In the genomic region with DNA sequence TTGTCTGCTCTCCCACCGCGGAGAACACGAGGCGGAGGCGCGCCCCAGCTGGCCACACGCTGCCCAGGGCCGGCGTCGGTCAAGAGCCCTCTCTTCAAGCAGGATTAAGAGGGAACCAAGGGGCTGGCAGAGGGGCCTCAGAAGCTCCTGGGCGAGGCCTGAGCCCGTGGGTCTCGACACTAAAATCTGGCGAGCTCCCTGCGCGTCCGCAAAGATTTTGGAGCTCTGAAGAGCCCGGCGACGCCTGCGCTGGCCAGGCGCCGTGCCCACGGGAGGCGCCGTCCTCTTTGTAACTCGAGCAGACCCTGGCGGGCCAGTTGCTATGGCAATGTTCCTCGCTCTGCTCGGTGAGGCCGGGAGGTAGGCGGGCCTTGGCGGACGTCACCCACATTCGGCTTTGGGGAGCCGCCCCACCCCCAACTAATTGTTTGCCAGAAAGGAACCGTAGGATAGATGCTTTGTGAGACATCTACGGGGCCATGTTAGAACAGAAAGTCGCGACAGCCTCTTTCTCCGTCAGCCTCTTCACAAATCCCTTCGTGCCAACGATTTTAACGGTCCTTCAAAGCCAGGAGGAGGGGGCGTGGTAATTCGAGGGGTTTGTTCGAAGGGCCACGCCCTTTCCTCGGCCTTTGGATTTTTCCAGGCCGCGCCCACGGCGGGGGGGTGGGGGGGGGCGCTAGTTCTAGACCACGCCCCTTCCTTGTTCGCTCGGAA, we compare ENCODE assay signal across 8 cellular contexts. TPM values are rescaled to one million over a fixed set of nuclear protein-coding genes. Genes with fewer than 3 reads are reported as not detected.
DNase-seq lines count a peak whose midpoint lies in the region; ATAC-seq and TF ChIP-seq lines count a peak whose summit lies in the region.

No MANE protein-coding gene starts in this region.

- H3K27me3 Mint-ChIP-seq in type B pancreatic cell: no peaks in the 10 kb centered on the region

- peak; percentile 55 for ATAC-seq in HG02623 (IDR thresholded peaks at IDR 0.05; ENCODE audit: unreplicated experiment)

- peaks cover 25% of the 10 kb centered on the region for H3K4me1 Mint-ChIP-seq in type B pancreatic cell (ENCODE audit: unreplicated experiment)

- H3K4me3 ChIP-seq in GM12864 (ENCODE audit: low read depth, low read length) (peak overlapping the region; percentile 89), adipocyte (ENCODE audit: low read length) (peak overlapping the region; percentile 90)

- peak overlapping the region; percentile 92 for H3K9ac ChIP-seq in adipocyte (ENCODE audit: low read length)

- no peaks in the 10 kb centered on the region for H3K9me3 Mint-ChIP-seq in type B pancreatic cell

- H3K4me1 ChIP-seq in adipocyte (ENCODE audit: control insufficient read depth, insufficient read depth, low read length): peaks cover 34% of the 10 kb centered on the region

- DNase-seq in GM12864 (ENCODE audit: low read depth) (peak; percentile 65), NCI-H1092 treated with DMSO at 0.1 percent for 48 hours (lab: John Stamatoyannopoulos, UW) (peak; percentile 96), SW 1271 (lab: John Stamatoyannopoulos, UW) (peak; percentile 96 to 98), adipocyte (ENCODE audit: low read depth) (peak; percentile 99), cardiac septum (ENCODE audit: low spot score) (peak; percentile 96), pons (ENCODE audit: low spot score) (peak; percentile 95), type B pancreatic cell (ENCODE audit: extremely low spot score, unreplicated experiment) (peak; percentile 91)

- peak overlapping the region; percentile 99 for H3K27ac Mint-ChIP-seq in type B pancreatic cell

- TF ChIP-seq CTCF in GM12864 (IDR thresholded peaks at IDR 0.05; ENCODE audit: low read depth, low read length, missing control alignments) (no peak), type B pancreatic cell (conservative IDR thresholded peaks at IDR 0.05) (no peak)

- intact Hi-C loops in cardiac septum (cut with DNase I): loop anchor here (2.0 kb wide), 1 partner anchor 101 kb away; no protein-coding TSS in a partner anchor

- no peaks in the 10 kb centered on the region for H3K36me3 ChIP-seq in adipocyte (ENCODE audit: control insufficient read depth, insufficient read depth, low read length, severe bottlenecking)

- H3K9me3 ChIP-seq in adipocyte (ENCODE audit: control insufficient read depth, low read length): no peaks in the 10 kb centered on the region

- peak overlapping the region; percentile 96 for H3K4me3 Mint-ChIP-seq in type B pancreatic cell

- H3K27me3 ChIP-seq in adipocyte (replicated peaks; ENCODE audit: control insufficient read depth, insufficient read depth, low read length): no peaks in the 10 kb centered on the region

- peaks cover 4% of the 10 kb centered on the region for H3K36me3 Mint-ChIP-seq in type B pancreatic cell

RNA-seq across cellular contexts. Expression of gene CNOT8, which starts 0.7 kb away (rescaled TPM):
- total RNA-seq in cardiac septum (22.5 TPM), type B pancreatic cell (ENCODE audit: low replicate concordance) (41.4 and 51.5 TPM in 2 replicates)

RNA-seq across cellular contexts. Expression of gene FAXDC2, which starts 7.3 kb away (rescaled TPM):
- total RNA-seq in cardiac septum: 10.1 TPM
- 9.3 and 24.9 TPM in 2 replicates for total RNA-seq in type B pancreatic cell (ENCODE audit: low replicate concordance)

Comparison
In these comparisons a context has a peak if more than half of its experiments do, and no peak if none do; other contexts are left out.
1. Peak in every context shown above with its lines: DNase-seq, ATAC-seq and H3K4me3 ChIP-seq.